ENCODE assay signal across 23 cellular contexts in the genomic region with DNA sequence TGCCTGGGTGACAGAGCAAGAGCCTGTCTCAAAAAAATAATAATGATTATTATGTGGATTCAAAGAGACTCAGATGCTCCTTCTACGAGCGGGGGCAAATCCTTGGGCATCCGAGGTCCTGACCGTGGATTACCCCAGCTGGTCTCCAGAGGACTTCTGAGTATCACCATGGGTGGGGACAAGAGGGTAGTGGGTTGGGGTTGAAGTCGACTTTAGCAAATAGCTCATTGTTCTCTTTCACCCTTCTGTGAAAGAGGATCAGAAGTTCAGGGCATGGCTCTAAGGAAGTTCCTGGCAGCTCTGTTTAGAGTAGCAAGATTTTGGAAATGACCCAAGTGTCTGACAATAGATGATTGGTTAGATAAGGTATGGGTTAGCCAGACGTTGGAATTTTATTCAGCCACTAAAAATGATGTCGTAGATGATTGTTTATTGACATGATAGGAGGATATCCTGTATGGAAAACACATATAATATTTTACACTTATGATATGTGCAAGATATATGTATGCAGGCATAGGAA. TPM values are rescaled to one million over a fixed set of nuclear protein-coding genes. Genes with fewer than 3 reads are reported as not detected.
DNase-seq lines count a peak whose midpoint lies in the region; ATAC-seq and TF ChIP-seq lines count a peak whose summit lies in the region.
"Had no signal": no experiment of that assay in that cellular context is flagged by ENCODE, and none has a peak within 500 bp of the region (broad histone marks: within the 10 kb centered on the region; RNA-seq: fewer than 3 reads in every experiment).

No MANE protein-coding gene starts in this region.

- peaks cover 0 to 3% of the 10 kb centered on the region in 2 experiments; a peak in 1 of 4 replicates for H3K4me1 ChIP-seq in SK-N-SH (ENCODE audit: control insufficient read depth in 1 of 2, insufficient read depth in 2 of 2, low read depth in 1 of 2, low read length in 1 of 2)
- H3K4me1 ChIP-seq: parathyroid adenoma, vagina had no signal

- no peak overlapping the region for H3K9ac ChIP-seq in SK-N-SH
- H3K9ac ChIP-seq: parathyroid adenoma had no signal

- no peak overlapping the region for H3K4me3 ChIP-seq in SK-N-SH (ENCODE audit: low read depth in 2 of 2, low read length in 1 of 2)
- H3K4me3 ChIP-seq: hepatocyte, vagina had no signal

- no peaks in the 10 kb centered on the region for H3K36me3 ChIP-seq in SK-N-SH (replicated peaks in 1 of 2; ENCODE audit: control insufficient read depth in 1 of 2, insufficient read depth in 2 of 2, low read length in 1 of 2)
- H3K36me3 ChIP-seq: vagina had no signal

- H3F3A ChIP-seq in SK-N-SH (replicated peaks; ENCODE audit: insufficient read depth), result no peaks in the 10 kb centered on the region

- DNase-seq in COLO829 (ENCODE audit: low spot score), result peak; percentile 28
- peak; percentile 45 for DNase-seq in H4 (ENCODE audit: low spot score)
- DNase-seq in SK-N-SH, result no peak
- peak; percentile 26 for DNase-seq in epithelial cell of prostate (ENCODE audit: low read depth, low spot score)
- DNase-seq in globus pallidus (ENCODE audit: low spot score), result no peak
- DNase-seq in AML-193 (lab: John Stamatoyannopoulos, UW), result no peak
- DNase-seq: activated B cell treated with CpG ODN at 0.5 μM for 24 hours; activated CD8-positive, alpha-beta T cell treated with anti-CD3 and anti-CD28 coated beads, Interleukin-2, amount 10 ng/mL, durations not matched to agents 7 days and 5 days; activated T-cell treated with anti-CD3 and anti-CD28 coated beads, Interleukin-2, amount 50 U/mL, for 48 hours; central memory CD4-positive, alpha-beta T cell; effector CD8-positive, alpha-beta T cell; islet precursor cell; naive thymus-derived CD4-positive, alpha-beta T cell; NCI-H1436; NCI-H2227 treated with DMSO at 0.1 percent for 48 hours; NK-92 treated with Interleukin-12 subunit alpha and Interleukin-12 subunit beta, amount 100 ng/mL, for 24 hours; stimulated activated CD4-positive, alpha-beta T cell treated with anti-CD3 and anti-CD28 coated beads, Interleukin-2, amount 100 ng/mL, for 24 hours had no signal

- H4K20me1 ChIP-seq in SK-N-SH (ENCODE audit: insufficient read depth), result no peaks in the 10 kb centered on the region

- no peaks in the 10 kb centered on the region for H3K27me3 ChIP-seq in SK-N-SH (ENCODE audit: insufficient read depth)
- H3K27me3 ChIP-seq: hepatocyte, vagina had no signal

- POLR2A ChIA-PET in SK-N-SH (lab: Yijun Ruan, JAX), result no interaction called here

- 59% methylated on average over 7 of the region's 7 CpGs for WGBS in SK-N-SH (ENCODE audit: low lambda C conversion rate)

- TF ChIP-seq RAD21 in SK-N-SH (IDR thresholded peaks at IDR 0.05; ENCODE audit: low read length), result no peak

- H3K27ac ChIP-seq in SK-N-SH (ENCODE audit: low read depth in 2 of 2, low read length in 1 of 2) (0 out of 4 replicates have a peak overlapping the region, but pooled peaks of 1 of the 2 experiments have one; percentile 13), epithelial cell of prostate (no peak overlapping the region)
- H3K27ac ChIP-seq: hepatocyte, parathyroid adenoma, vagina had no signal

- no peak for ATAC-seq in HG02759 (IDR thresholded peaks at IDR 0.05; ENCODE audit: unreplicated experiment)
- ATAC-seq in HG03045 (IDR thresholded peaks at IDR 0.05; ENCODE audit: unreplicated experiment), result no peak
- ATAC-seq: activated CD8-positive, alpha-beta T cell treated with anti-CD3 and anti-CD28 coated beads, Interleukin-2, amount 10 ng/mL, durations not matched to agents 7 days and 5 days; activated naive CD4-positive, alpha-beta T cell treated with anti-CD3 and anti-CD28 coated beads, Interleukin-2, amount 50 U/mL, for 72 hours; naive thymus-derived CD4-positive, alpha-beta T cell had no signal

- no peak overlapping the region for H3K4me2 ChIP-seq in SK-N-SH
- H3K4me2 ChIP-seq: hepatocyte had no signal

- peak overlapping the region; percentile 24; the same call in 1 of the 2 replicates for H2AFZ ChIP-seq in SK-N-SH (ENCODE audit: low read depth)
- H2AFZ ChIP-seq: hepatocyte, parathyroid adenoma had no signal

- no peaks in the 10 kb centered on the region for H3K9me3 ChIP-seq in SK-N-SH
- H3K9me3 ChIP-seq: vagina had no signal

- H3K79me2 ChIP-seq in SK-N-SH (ENCODE audit: insufficient read depth), result no peaks in the 10 kb centered on the region
- H3K79me2 ChIP-seq: hepatocyte, parathyroid adenoma had no signal

- no peaks in the 10 kb centered on the region for H3K9me2 ChIP-seq in SK-N-SH

- CTCF ChIA-PET in SK-N-SH (lab: Yijun Ruan, JAX), result interaction anchor here (1.2 kb wide), 1 partner anchor 12 kb away, joined by 5 read pairs; no protein-coding TSS in a partner anchor

- no peak for TF ChIP-seq EP300 in SK-N-SH (IDR thresholded peaks at IDR 0.05; ENCODE audit: borderline replicate concordance in 1 of 2, low read depth in 1 of 2, low read length in 1 of 2)

- TF ChIP-seq CTCF in SK-N-SH (IDR thresholded peaks at IDR 0.05), result no peak

TF ChIP-seq in SK-N-SH, 30 proteins besides CTCF, POLR2A, EP300 and RAD21:
- TF ChIP-seq, protein P1, sequence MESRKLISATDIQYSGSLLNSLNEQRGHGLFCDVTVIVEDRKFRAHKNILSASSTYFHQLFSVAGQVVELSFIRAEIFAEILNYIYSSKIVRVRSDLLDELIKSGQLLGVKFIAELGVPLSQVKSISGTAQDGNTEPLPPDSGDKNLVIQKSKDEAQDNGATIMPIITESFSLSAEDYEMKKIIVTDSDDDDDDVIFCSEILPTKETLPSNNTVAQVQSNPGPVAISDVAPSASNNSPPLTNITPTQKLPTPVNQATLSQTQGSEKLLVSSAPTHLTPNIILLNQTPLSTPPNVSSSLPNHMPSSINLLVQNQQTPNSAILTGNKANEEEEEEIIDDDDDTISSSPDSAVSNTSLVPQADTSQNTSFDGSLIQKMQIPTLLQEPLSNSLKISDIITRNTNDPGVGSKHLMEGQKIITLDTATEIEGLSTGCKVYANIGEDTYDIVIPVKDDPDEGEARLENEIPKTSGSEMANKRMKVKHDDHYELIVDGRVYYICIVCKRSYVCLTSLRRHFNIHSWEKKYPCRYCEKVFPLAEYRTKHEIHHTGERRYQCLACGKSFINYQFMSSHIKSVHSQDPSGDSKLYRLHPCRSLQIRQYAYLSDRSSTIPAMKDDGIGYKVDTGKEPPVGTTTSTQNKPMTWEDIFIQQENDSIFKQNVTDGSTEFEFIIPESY (IDR thresholded peaks at IDR 0.05; ENCODE audit: borderline replicate concordance, low read depth), result no peak
- TF ChIP-seq EZH2phosphoT487 (IDR thresholded peaks at IDR 0.05; ENCODE audit: borderline replicate concordance, low read depth) (no peak), NFIC (IDR thresholded peaks at IDR 0.05; ENCODE audit: borderline replicate concordance) (peak; percentile 46; the same call in 1 of the 2 replicates), TEAD4 (IDR thresholded peaks at IDR 0.05; ENCODE audit: borderline replicate concordance, insufficient read depth) (no peak), FOXJ3 (CRISPR knock-in tag; IDR thresholded peaks at IDR 0.05) (no peak), TCF12 (IDR thresholded peaks at IDR 0.05) (0 out of 2 replicates have a peak, but pooled peaks have one; percentile 42), POLR2AphosphoS5 (IDR thresholded peaks at IDR 0.05; ENCODE audit: low read depth, low read length) (no peak), MXI1 (IDR thresholded peaks at IDR 0.05; ENCODE audit: low read depth, low read length) (no peak)
- TF ChIP-seq, protein P2, sequence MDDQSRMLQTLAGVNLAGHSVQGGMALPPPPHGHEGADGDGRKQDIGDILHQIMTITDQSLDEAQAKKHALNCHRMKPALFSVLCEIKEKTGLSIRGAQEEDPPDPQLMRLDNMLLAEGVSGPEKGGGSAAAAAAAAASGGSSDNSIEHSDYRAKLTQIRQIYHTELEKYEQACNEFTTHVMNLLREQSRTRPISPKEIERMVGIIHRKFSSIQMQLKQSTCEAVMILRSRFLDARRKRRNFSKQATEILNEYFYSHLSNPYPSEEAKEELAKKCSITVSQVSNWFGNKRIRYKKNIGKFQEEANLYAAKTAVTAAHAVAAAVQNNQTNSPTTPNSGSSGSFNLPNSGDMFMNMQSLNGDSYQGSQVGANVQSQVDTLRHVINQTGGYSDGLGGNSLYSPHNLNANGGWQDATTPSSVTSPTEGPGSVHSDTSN (IDR thresholded peaks at IDR 0.05), result peak; percentile 31

RNA-seq across cellular contexts. Expression of a gene that starts 59.0 kb away (rescaled TPM):
- 4.1 and 8.6 TPM in 2 replicates for total RNA-seq in H4 (2014; rRNA removed; shearing (Covaris generic))
- 13.5 and 21.9 TPM in 2 replicates for polyA plus RNA-seq in SK-N-SH (2012; rRNA removed)
- 18.4 and 21.2 TPM in 2 replicates for polyA plus RNA-seq in SK-N-SH (2012; cell fraction: cytosol; rRNA removed)
- polyA plus RNA-seq in SK-N-SH (2012; cell fraction: nucleus; rRNA removed), result 17.0 and 22.9 TPM in 2 replicates

Comparison
In these comparisons a context has a peak if more than half of its experiments do, and no peak if none do; other contexts are left out.
1. DNase-seq: peak in COLO829 (single experiment), H4 (single experiment) and epithelial cell of prostate (single experiment); none in SK-N-SH (single experiment), globus pallidus (single experiment) and AML-193 (0 of 2).